9 cellular contexts compared by ENCODE assay signal in genomic region chr21:38355992-38356781, GRCh38.
DNase-seq lines count a peak whose midpoint lies in the region; ATAC-seq and TF ChIP-seq lines count a peak whose summit lies in the region.
"Had no signal": no experiment of that assay in that cellular context is flagged by ENCODE, and none has a peak within 500 bp of the region (broad histone marks: within the 10 kb centered on the region; RNA-seq: fewer than 3 reads in every experiment).

No MANE protein-coding gene starts in this region.

- no peaks in the 10 kb centered on the region for H3K4me1 ChIP-seq in cardiac muscle cell (ENCODE audit: low read depth)
- H3K4me1 ChIP-seq in prostate gland (replicated peaks), result no peaks in the 10 kb centered on the region
- H3K4me1 ChIP-seq: HAP-1 had no signal

- peaks cover 10% of the 10 kb centered on the region for H3K27me3 Mint-ChIP-seq in activated naive CD8-positive, alpha-beta T cell treated with anti-CD3 and anti-CD28 coated beads for 36 hours

- no peak for TF ChIP-seq POLR2A in prostate gland (IDR thresholded peaks at IDR 0.05)

- no peak overlapping the region for H3K4me3 Mint-ChIP-seq in activated naive CD8-positive, alpha-beta T cell treated with anti-CD3 and anti-CD28 coated beads for 36 hours

- no peaks in the 10 kb centered on the region for H3K27me3 ChIP-seq in cardiac muscle cell
- no peaks in the 10 kb centered on the region for H3K27me3 ChIP-seq in prostate gland (replicated peaks; ENCODE audit: insufficient read depth)

- peaks cover 8% of the 10 kb centered on the region for H3K4me1 Mint-ChIP-seq in activated naive CD8-positive, alpha-beta T cell treated with anti-CD3 and anti-CD28 coated beads for 36 hours

- H3K27ac ChIP-seq in cardiac muscle cell (no peak overlapping the region), prostate gland (no peak overlapping the region)

- peak; percentile 93 for DNase-seq in AG20443 (ENCODE audit: low spot score)
- peak; percentile 39 for DNase-seq in MV-4-11 (lab: John Stamatoyannopoulos, UW)
- peak; percentile 59 for DNase-seq in SKM-1 treated with dmso at 0.1 percent for 144 hours (lab: John Stamatoyannopoulos, UW; ENCODE audit: unreplicated experiment)
- DNase-seq in activated naive CD8-positive, alpha-beta T cell treated with anti-CD3 and anti-CD28 coated beads for 36 hours, result peak; percentile 68
- peak; percentile 79 to 83 for DNase-seq in cardiac muscle cell (ENCODE audit: low read depth in 1 of 2, low spot score in 1 of 2)
- peak; percentile 68 for DNase-seq in prostate gland (ENCODE audit: low spot score)

- no peaks in the 10 kb centered on the region for H3K36me3 Mint-ChIP-seq in activated naive CD8-positive, alpha-beta T cell treated with anti-CD3 and anti-CD28 coated beads for 36 hours

- WGBS in prostate gland, result 7% methylated on average over 20 of the region's 20 CpGs

- H3K36me3 ChIP-seq in cardiac muscle cell (no peaks in the 10 kb centered on the region), prostate gland (no peaks in the 10 kb centered on the region)
- H3K36me3 ChIP-seq: HAP-1 had no signal

- no peak overlapping the region for H3K27ac Mint-ChIP-seq in activated naive CD8-positive, alpha-beta T cell treated with anti-CD3 and anti-CD28 coated beads for 36 hours

- TF ChIP-seq CTCF in cardiac muscle cell (IDR thresholded peaks at IDR 0.05; ENCODE audit: low read depth, low read length) (peak; percentile 99), prostate gland (IDR thresholded peaks at IDR 0.05) (peak; percentile 80 to 97 (median 94))

- H3K9me3 ChIP-seq in cardiac muscle cell (ENCODE audit: low read depth) (no peaks in the 10 kb centered on the region), prostate gland (no peaks in the 10 kb centered on the region)
- H3K9me3 ChIP-seq: HAP-1 had no signal

- H3K4me3 ChIP-seq in cardiac muscle cell (no peak overlapping the region), prostate gland (no peak overlapping the region)
- H3K4me3 ChIP-seq: HAP-1 had no signal

- intact Hi-C loops in prostate gland (cut with DNase I), result loop anchor here (2.0 kb wide), 1 partner anchor 137 kb away; no protein-coding TSS in a partner anchor

- no peaks in the 10 kb centered on the region for H3K9me3 Mint-ChIP-seq in activated naive CD8-positive, alpha-beta T cell treated with anti-CD3 and anti-CD28 coated beads for 36 hours

- peak; percentile 65 for ATAC-seq in GM19328 (IDR thresholded peaks at IDR 0.05; ENCODE audit: unreplicated experiment)
- ATAC-seq in HG03442 (IDR thresholded peaks at IDR 0.05; ENCODE audit: unreplicated experiment), result no peak

Comparison
In these comparisons a context has a peak if more than half of its experiments do, and no peak if none do; other contexts are left out.
1. DNase-seq: peak in every context shown above with its lines; median percentile 93 in AG20443; 81 in cardiac muscle cell; 68 in activated naive CD8-positive, alpha-beta T cell treated with anti-CD3 and anti-CD28 coated beads for 36 hours; 68 in prostate gland; 59 in SKM-1 treated with dmso at 0.1 percent for 144 hours; 39 in MV-4-11.